8 cellular contexts compared by ENCODE assay signal in genomic region chr10:103396067-103396788, GRCh38. TPM values are rescaled to one million over a fixed set of nuclear protein-coding genes. Genes with fewer than 3 reads are reported as not detected.
DNase-seq lines count a peak whose midpoint lies in the region; ATAC-seq and TF ChIP-seq lines count a peak whose summit lies in the region.

A gene with protein sequence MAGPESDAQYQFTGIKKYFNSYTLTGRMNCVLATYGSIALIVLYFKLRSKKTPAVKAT (minus strand): TSS chr10:103396475. CDS start chr10:103392457, 4,018 bp downstream.
Gene PDCD11, plus strand, starts transcription at chr10:103396626. Its CDS starts 1,801 bp downstream, at chr10:103398427.

- peak within 1 kb of the TSS; percentile 96 for H3K9ac ChIP-seq in colonic mucosa (ENCODE audit: low read depth in 2 of 2, low read length in 2 of 2)

- peak; percentile 96 for DNase-seq in BE2C
- peak; percentile 92 for DNase-seq in GM19238 (ENCODE audit: insufficient read length, low spot score)
- DNase-seq in NCI-H524 treated with DMSO at 0.1 percent for 48 hours (lab: John Stamatoyannopoulos, UW), result peak; percentile 61
- peak; percentile 98 for DNase-seq in activated CD4-positive, alpha-beta T cell treated with anti-CD3 and anti-CD28 coated beads for 48 hours
- DNase-seq in colonic mucosa, result peak; percentile 99
- peak; percentile 97 for DNase-seq in stimulated activated CD4-positive, alpha-beta T cell treated with anti-CD3 and anti-CD28 coated beads, Interleukin-1b, Interleukin-23, amount 100 ng/mL, for 48 hours

- H3K4me3 ChIP-seq in BE2C (ENCODE audit: low read depth, low read length) (peak within 1 kb of the TSS; percentile 89), colonic mucosa (peak within 1 kb of the TSS; percentile 95)

- H3K4me1 ChIP-seq in BE2C, result no peaks in the 10 kb centered on the region
- H3K4me1 ChIP-seq in colonic mucosa, result peaks cover 14% of the 10 kb centered on the region

- H3K27ac ChIP-seq in colonic mucosa (peak within 1 kb of the TSS; percentile 56), layer of hippocampus (ENCODE audit: low read depth, low read length) (peak within 1 kb of the TSS; percentile 65)

- H3K9me3 ChIP-seq in BE2C (no peaks in the 10 kb centered on the region), colonic mucosa (no peaks in the 10 kb centered on the region)

- peaks cover 52% of the 10 kb centered on the region for H3K36me3 ChIP-seq in BE2C
- no peaks in the 10 kb centered on the region for H3K36me3 ChIP-seq in colonic mucosa

- H3K27me3 ChIP-seq in BE2C, result no peaks in the 10 kb centered on the region
- H3K27me3 ChIP-seq in colonic mucosa, result no peaks in the 10 kb centered on the region
- no peaks in the 10 kb centered on the region for H3K27me3 ChIP-seq in layer of hippocampus (ENCODE audit: control insufficient read depth, insufficient read depth, low read length)

- peak; percentile 24; the same call in 1 of the 2 replicates for TF ChIP-seq CTCF in BE2C (IDR thresholded peaks at IDR 0.05; ENCODE audit: low read depth, low read length)
- TF ChIP-seq CTCF in colonic mucosa (IDR thresholded peaks at IDR 0.05), result no peak

- intact Hi-C loops in colonic mucosa (cut with DNase I), result no loop called here

- ATAC-seq in HG03457 (IDR thresholded peaks at IDR 0.05; ENCODE audit: unreplicated experiment), result peak; percentile 88

RNA-seq across cellular contexts. Expression of the first gene that starts in this region (rescaled TPM):
- polyA plus RNA-seq in BE2C (2012; ENCODE audit: insufficient read depth, insufficient read length, low read depth), result 468 TPM
- total RNA-seq in colonic mucosa, result 100 to 1,000 TPM; 551 to 577 TPM

RNA-seq across cellular contexts. Expression of gene PDCD11, which starts in this region (rescaled TPM):
- polyA plus RNA-seq in BE2C (2012; ENCODE audit: insufficient read depth, insufficient read length, low read depth), result 73.4 TPM
- 10 to 100 TPM; 14.9 to 33.6 TPM for total RNA-seq in colonic mucosa

Comparison
In these comparisons a context has a peak if more than half of its experiments do, and no peak if none do; other contexts are left out.
1. Peak in every context shown above with its lines: DNase-seq, ATAC-seq, H3K4me3 ChIP-seq and H3K27ac ChIP-seq.